23 cellular contexts compared by ENCODE assay signal in genomic region chr20:19750207-19750606, GRCh38. TPM values are rescaled to one million over a fixed set of nuclear protein-coding genes. Genes with fewer than 3 reads are reported as not detected.
DNase-seq lines count a peak whose midpoint lies in the region; TF ChIP-seq lines count a peak whose summit lies in the region.
"Had no signal": no experiment of that assay in that cellular context is flagged by ENCODE, and none has a peak within 500 bp of the region (broad histone marks: within the 10 kb centered on the region; RNA-seq: fewer than 3 reads in every experiment).

No MANE protein-coding gene starts in this region.

- peak overlapping the region; percentile 18 for H3K4me2 ChIP-seq in Karpas-422 (ENCODE audit: low read depth, low read length, poor library complexity, severe bottlenecking)
- no peak overlapping the region for H3K4me2 ChIP-seq in mammary epithelial cell (ENCODE audit: insufficient read depth, low read depth, low read length)
- H3K4me2 ChIP-seq: neural progenitor cell had no signal

- dilution Hi-C loops in mammary epithelial cell (cut with HindIII; ENCODE audit: low sequenced_read_pairs): no loop called here

- BruUV-seq in mammary epithelial cell (replicated peaks; lab: Mats Ljungman, UMichigan): no TSS peak

- CTCF ChIA-PET in mammary epithelial cell (lab: Charles Lee; ENCODE audit: low non-redundant PET): no interaction called here

- H2AFZ ChIP-seq in Karpas-422 (ENCODE audit: low read length) (no peak overlapping the region), mammary epithelial cell (ENCODE audit: low read depth, low read length) (no peak overlapping the region)
- H2AFZ ChIP-seq: neural progenitor cell had no signal

- H3K79me2 ChIP-seq in Karpas-422 (ENCODE audit: low read length) (no peaks in the 10 kb centered on the region), mammary epithelial cell (ENCODE audit: insufficient read depth, low read length) (no peaks in the 10 kb centered on the region)

- peaks cover 9% of the 10 kb centered on the region for H3K9me3 ChIP-seq in Karpas-422 (ENCODE audit: low read length)
- no peaks in the 10 kb centered on the region for H3K9me3 ChIP-seq in mammary epithelial cell (replicated peaks; ENCODE audit: insufficient read depth, low read length)
- H3K9me3 ChIP-seq in muscle layer of duodenum (ENCODE audit: control insufficient read depth in 1 of 2, low read length in 2 of 2): peaks cover 0 to 7% of the 10 kb centered on the region in 2 donors
- H3K9me3 ChIP-seq: prostate gland had no signal

- H3K27me3 ChIP-seq in Karpas-422 (ENCODE audit: low read length) (no peaks in the 10 kb centered on the region), mammary epithelial cell (ENCODE audit: insufficient read depth, low read length) (no peaks in the 10 kb centered on the region), muscle layer of duodenum (ENCODE audit: low read depth, low read length) (no peaks in the 10 kb centered on the region)
- H3K27me3 ChIP-seq: heart left ventricle, left lung, neural progenitor cell had no signal

- DNase-seq in Karpas-422 (no peak), NCI-H2171 (lab: John Stamatoyannopoulos, UW) (peak; percentile 35), mammary epithelial cell (peak; percentile 19), NCI-H345 (lab: John Stamatoyannopoulos, UW) (no peak), NCI-H1048 (lab: John Stamatoyannopoulos, UW) (no peak), NCI-H146 (lab: John Stamatoyannopoulos, UW) (no peak)
- DNase-seq: activated CD4-positive, CD25-positive, alpha-beta regulatory T cell treated with anti-CD3 and anti-CD28 coated beads, Interleukin-2, amount 50 U/mL, for 72 hours; activated CD8-positive, alpha-beta T cell treated with anti-CD3 and anti-CD28 coated beads, Interleukin-2, amount 10 ng/mL, durations not matched to agents 7 days and 5 days; activated naive CD4-positive, alpha-beta T cell treated with anti-CD3 and anti-CD28 coated beads, Interleukin-2, amount 10 ng/mL, durations not matched to agents 7 days and 5 days; activated T-cell treated with anti-CD3 and anti-CD28 coated beads, Interleukin-2, amount 50 U/mL, for 24 hours; aorta; CD8-positive, alpha-beta T cell; DND-41; effector memory CD4-positive, alpha-beta T cell; heart left ventricle; left lung; stimulated activated CD4-positive, alpha-beta T cell treated with anti-CD3 and anti-CD28 coated beads, Interleukin-2, amount 100 ng/mL, for 24 hours; stimulated activated naive CD4-positive, alpha-beta T cell treated with Interleukin-2 at 50 U/mL for 16 hours; T1000 had no signal

- H4K20me1 ChIP-seq in Karpas-422 (ENCODE audit: insufficient read depth, low read depth, low read length): no peaks in the 10 kb centered on the region
- no peaks in the 10 kb centered on the region for H4K20me1 ChIP-seq in mammary epithelial cell (ENCODE audit: insufficient read depth, low read length)

- no peaks in the 10 kb centered on the region; the same call in 1 of the 2 replicates for H3K36me3 ChIP-seq in Karpas-422 (ENCODE audit: insufficient read depth, low read length)
- H3K36me3 ChIP-seq in mammary epithelial cell (ENCODE audit: insufficient read depth, low read length): no peaks in the 10 kb centered on the region
- H3K36me3 ChIP-seq in muscle layer of duodenum (ENCODE audit: control insufficient read depth in 1 of 2, insufficient read depth in 2 of 2, low read length in 2 of 2): no peaks in the 10 kb centered on the region
- H3K36me3 ChIP-seq: heart left ventricle, left lung, neural progenitor cell, prostate gland had no signal

- H3K9ac ChIP-seq in Karpas-422 (ENCODE audit: low read length): no peak overlapping the region
- H3K9ac ChIP-seq in mammary epithelial cell (ENCODE audit: insufficient read depth, low read length): no peak overlapping the region
- H3K9ac ChIP-seq: neural progenitor cell had no signal

- in situ Hi-C loops in mammary epithelial cell (cut with MboI; ENCODE audit: low sequenced_read_pairs in 2 of 2): no loop called here

- H3K27ac ChIP-seq in Karpas-422 (ENCODE audit: low read length): peak overlapping the region; percentile 43; the same call in 1 of the 2 replicates
- H3K27ac ChIP-seq in mammary epithelial cell (ENCODE audit: insufficient read depth, low read depth, low read length): no peak overlapping the region
- peak overlapping the region; percentile 66 for H3K27ac ChIP-seq in muscle layer of duodenum (ENCODE audit: low read length)
- H3K27ac ChIP-seq: heart left ventricle, left lung, neural progenitor cell had no signal

- intact Hi-C loops in mammary epithelial cell (cut with micrococcal nuclease): no loop called here

- H3K4me3 ChIP-seq in Karpas-422 (ENCODE audit: low read length) (no peak overlapping the region), mammary epithelial cell (replicated peaks in 1 of 3; ENCODE audit: insufficient read depth in 1 of 3, low read depth in 2 of 3, low read length in 3 of 3) (no peak overlapping the region), muscle layer of duodenum (ENCODE audit: low read depth in 1 of 2, low read length in 2 of 2) (no peak overlapping the region)
- H3K4me3 ChIP-seq: heart left ventricle, K562, left lung, neural progenitor cell, prostate gland had no signal

- H3K4me1 ChIP-seq in Karpas-422 (ENCODE audit: low read length) (peaks cover 16% of the 10 kb centered on the region), mammary epithelial cell (ENCODE audit: insufficient read depth, low read length) (no peaks in the 10 kb centered on the region), muscle layer of duodenum (ENCODE audit: control insufficient read depth in 1 of 2, insufficient read depth in 2 of 2, low read length in 2 of 2) (peaks cover 0 to 11% of the 10 kb centered on the region in 2 donors)
- H3K4me1 ChIP-seq: left lung, neural progenitor cell, prostate gland had no signal

- TF ChIP-seq CTCF in mammary epithelial cell (conservative IDR thresholded peaks at IDR 0.05 in 1 of 2, IDR thresholded peaks at IDR 0.05 in 1 of 2; ENCODE audit: extremely low read depth in 1 of 2, insufficient read depth in 1 of 2, low read depth in 1 of 2, low read length in 2 of 2): no peak

- no peaks in the 10 kb centered on the region for H3K9me2 ChIP-seq in Karpas-422 (replicated peaks; ENCODE audit: insufficient read depth, low read length)

- WGBS in mammary epithelial cell (ENCODE audit: low coverage, missing lambda C conversion rate): 59% methylated on average over 3 of the region's 4 CpGs

RNA-seq across cellular contexts. Expression of gene RIN2, which starts 7.9 kb away (rescaled TPM):
- total RNA-seq in Karpas-422 (2014; rRNA removed; shearing (Covaris generic); ENCODE audit: low replicate concordance): 1.7 and 3.3 TPM in 2 replicates
- total RNA-seq in mammary epithelial cell: 10 to 100 TPM; 42.2 to 45.2 TPM
- 29.1 TPM for polyA plus RNA-seq in mammary epithelial cell
- polyA minus RNA-seq in mammary epithelial cell: 93.5 TPM
- total RNA-seq: activated CD8-positive, alpha-beta T cell treated with anti-CD3 and anti-CD28 coated beads, Interleukin-2, amount 10 ng/mL, durations not matched to agents 7 days and 5 days; CD8-positive, alpha-beta T cell had no signal
- polyA plus RNA-seq: K562 had no signal

Comparison
In these comparisons a context has a peak if more than half of its experiments do, and no peak if none do; other contexts are left out.
1. DNase-seq: peak in NCI-H2171 (single experiment) and mammary epithelial cell (single experiment); none in Karpas-422 (single experiment), NCI-H345 (single experiment), NCI-H1048 (single experiment) and NCI-H146 (single experiment).
2. RNA of gene RIN2, which starts 7.9 kb away (total RNA-seq): 42.2 to 45.2 TPM in mammary epithelial cell; 1.7 to 3.3 TPM in Karpas-422; every median in the first group is over 10 times any median in the second.